Comparison of ENCODE assay signal across 8 cellular contexts in genomic region chr10:118342638-118343020, GRCh38. TPM values are rescaled to one million over a fixed set of nuclear protein-coding genes. Genes with fewer than 3 reads are reported as not detected.
A peak's percentile ranks its signal among the peaks of the same experiment; 100 is the strongest.
DNase-seq lines count a peak whose midpoint lies in the region; ATAC-seq, FAIRE-seq and TF ChIP-seq lines count a peak whose summit lies in the region.

No MANE protein-coding gene starts in this region.

- H3K27ac Mint-ChIP-seq in activated T-helper 2 cell treated with anti-CD3 and anti-CD28 coated beads, Interferon-gamma antibody, Interleukin-2, Interleukin-4, amounts not matched to agents 10 μg/mL and 5 μg/mL and 100 μg/mL, durations not matched to agents 14 hours and 24 hours and 36 hours, result peak overlapping the region; percentile 82

- no peaks in the 10 kb centered on the region for H3K9me3 ChIP-seq in kidney (ENCODE audit: control insufficient read depth in 1 of 2, low read length in 2 of 2)
- no peaks in the 10 kb centered on the region for H3K9me3 ChIP-seq in thyroid gland

- peaks cover 19% of the 10 kb centered on the region for H3K36me3 Mint-ChIP-seq in activated T-helper 2 cell treated with anti-CD3 and anti-CD28 coated beads, Interferon-gamma antibody, Interleukin-2, Interleukin-4, amounts not matched to agents 10 μg/mL and 5 μg/mL and 100 μg/mL, durations not matched to agents 14 hours and 24 hours and 36 hours (ENCODE audit: low read depth)

- H3K36me3 ChIP-seq in GM06990 (ENCODE audit: control insufficient read depth, insufficient read depth, low read length), result no peaks in the 10 kb centered on the region
- no peaks in the 10 kb centered on the region for H3K36me3 ChIP-seq in kidney (ENCODE audit: control insufficient read depth in 1 of 2, insufficient read depth in 2 of 2, low read length in 2 of 2)
- no peaks in the 10 kb centered on the region for H3K36me3 ChIP-seq in thyroid gland

- peak overlapping the region in 1 of 2 donors; percentile 41 for H3K27ac ChIP-seq in kidney (ENCODE audit: low read depth in 2 of 2, low read length in 2 of 2)
- H3K27ac ChIP-seq in thyroid gland, result peak overlapping the region in 2 of 3 donors; percentile 20 to 48

- peaks cover 20% of the 10 kb centered on the region for H3K4me1 Mint-ChIP-seq in activated T-helper 2 cell treated with anti-CD3 and anti-CD28 coated beads, Interferon-gamma antibody, Interleukin-2, Interleukin-4, amounts not matched to agents 10 μg/mL and 5 μg/mL and 100 μg/mL, durations not matched to agents 14 hours and 24 hours and 36 hours (ENCODE audit: low read depth)

- peak overlapping the region; percentile 65 to 71 for H3K9ac ChIP-seq in kidney (ENCODE audit: low read length in 2 of 2)

- H3K9me3 Mint-ChIP-seq in activated T-helper 2 cell treated with anti-CD3 and anti-CD28 coated beads, Interferon-gamma antibody, Interleukin-2, Interleukin-4, amounts not matched to agents 10 μg/mL and 5 μg/mL and 100 μg/mL, durations not matched to agents 14 hours and 24 hours and 36 hours, result no peaks in the 10 kb centered on the region

- H3K4me1 ChIP-seq in kidney (ENCODE audit: control insufficient read depth in 1 of 2, insufficient read depth in 1 of 2, low read depth in 1 of 2, low read length in 2 of 2) (peaks cover 7 to 10% of the 10 kb centered on the region in 2 donors), thyroid gland (peaks cover 12 to 18% of the 10 kb centered on the region in 2 donors)

- H3K4me3 Mint-ChIP-seq in activated T-helper 2 cell treated with anti-CD3 and anti-CD28 coated beads, Interferon-gamma antibody, Interleukin-2, Interleukin-4, amounts not matched to agents 10 μg/mL and 5 μg/mL and 100 μg/mL, durations not matched to agents 14 hours and 24 hours and 36 hours (ENCODE audit: low read depth), result peak overlapping the region; percentile 94

- DNase-seq in GM06990 (ENCODE audit: extremely low read depth, insufficient read length), result no peak
- no peak for DNase-seq in activated T-helper 2 cell treated with anti-CD3 and anti-CD28 coated beads, Interferon-gamma antibody, Interleukin-2, Interleukin-4, amounts not matched to agents 10 μg/mL and 5 μg/mL and 100 μg/mL, durations not matched to agents 14 hours and 24 hours and 36 hours (ENCODE audit: low spot score)
- no peak for DNase-seq in kidney
- peak; percentile 2 to 12 for DNase-seq in thyroid gland
- no peak for DNase-seq in activated CD4-positive, CD25-positive, alpha-beta regulatory T cell (lab: John Stamatoyannopoulos, UW)
- DNase-seq in HUDEP-2 (lab: John Stamatoyannopoulos, UW; ENCODE audit: unreplicated experiment in 76 of 76), result no peak
- no peak for DNase-seq in A172 (ENCODE audit: low spot score)

- intact Hi-C loops in activated T-helper 2 cell treated with anti-CD3 and anti-CD28 coated beads, Interferon-gamma antibody, Interleukin-2, Interleukin-4, amounts not matched to agents 10 μg/mL and 5 μg/mL and 100 μg/mL, durations not matched to agents 14 hours and 24 hours and 36 hours (cut with micrococcal nuclease), result loop anchor here (1.0 to 10.0 kb wide), 5 partner anchors 298 to 1252 kb away; partner anchors contain the start of genes PDZD8, RAB11FIP2 and TIAL1
- intact Hi-C loops in kidney (cut with DNase I) (no loop called here), thyroid gland (cut with DNase I) (no loop called here)

- peak overlapping the region; percentile 82 for H3K4me3 ChIP-seq in GM06990 (replicated peaks; ENCODE audit: low read depth, low read length)
- H3K4me3 ChIP-seq in kidney (ENCODE audit: low read length in 2 of 2), result peak overlapping the region; percentile 75 to 99
- peak overlapping the region in 2 of 3 donors; percentile 75 to 91 for H3K4me3 ChIP-seq in thyroid gland (replicated peaks in 1 of 3)

- ATAC-seq in HG02852 (IDR thresholded peaks at IDR 0.05; ENCODE audit: unreplicated experiment), result peak; percentile 9

- H3K27me3 Mint-ChIP-seq in activated T-helper 2 cell treated with anti-CD3 and anti-CD28 coated beads, Interferon-gamma antibody, Interleukin-2, Interleukin-4, amounts not matched to agents 10 μg/mL and 5 μg/mL and 100 μg/mL, durations not matched to agents 14 hours and 24 hours and 36 hours (ENCODE audit: low read depth), result peaks cover 3% of the 10 kb centered on the region

- TF ChIP-seq CTCF in GM06990 (IDR thresholded peaks at IDR 0.05; ENCODE audit: insufficient read depth, low read length, poor library complexity, severe bottlenecking) (no peak), kidney (IDR thresholded peaks at IDR 0.05; ENCODE audit: borderline replicate concordance, extremely low read depth, insufficient read depth) (no peak), thyroid gland (IDR thresholded peaks at IDR 0.05) (no peak)

- no peak for TF ChIP-seq POLR2A in thyroid gland (IDR thresholded peaks at IDR 0.05)

- WGBS in thyroid gland, 2 donors, result 40 to 43% methylated on average over 7 of the region's 7 CpGs

- H3K27me3 ChIP-seq in GM06990 (replicated peaks; ENCODE audit: control insufficient read depth, insufficient read depth, low read length), result no peaks in the 10 kb centered on the region
- H3K27me3 ChIP-seq in thyroid gland, result no peaks in the 10 kb centered on the region

- no peak for FAIRE-seq in kidney (lab: Jason Lieb, UNC)

RNA-seq across cellular contexts. Expression of gene FAM204A, which starts 0.5 kb away (rescaled TPM):
- total RNA-seq in activated T-helper 2 cell treated with anti-CD3 and anti-CD28 coated beads, Interferon-gamma antibody, Interleukin-2, Interleukin-4, amounts not matched to agents 10 μg/mL and 5 μg/mL and 100 μg/mL, durations not matched to agents 14 hours and 24 hours and 36 hours, result 53.1 and 55.6 TPM in 2 replicates
- total RNA-seq in kidney, result 70.6 TPM
- 40.2 TPM for polyA plus RNA-seq in kidney (ENCODE audit: insufficient read depth, low read depth, low replicate concordance)
- 10 to 100 TPM; 45.7 to 65.2 (median 55.0) TPM for total RNA-seq in thyroid gland
- 160 and 233 TPM in 2 replicates for total RNA-seq in A172 (2014; rRNA removed; shearing (Covaris generic))

Comparison
In these comparisons a context has a peak if more than half of its experiments do, and no peak if none do; other contexts are left out.
1. DNase-seq: peak in thyroid gland (2 of 2); none in GM06990 (single experiment), activated T-helper 2 cell treated with anti-CD3 and anti-CD28 coated beads, Interferon-gamma antibody, Interleukin-2, Interleukin-4, amounts not matched to agents 10 μg/mL and 5 μg/mL and 100 μg/mL, durations not matched to agents 14 hours and 24 hours and 36 hours (single experiment), kidney (single experiment), activated CD4-positive, CD25-positive, alpha-beta regulatory T cell (0 of 4), HUDEP-2 (0 of 76) and A172 (single experiment).
2. Peak in every context shown above with its lines, with median percentiles within 50 percentile points of each other: H3K4me3 ChIP-seq.